ENCODE assay signal across 13 cellular contexts in the genomic region with DNA sequence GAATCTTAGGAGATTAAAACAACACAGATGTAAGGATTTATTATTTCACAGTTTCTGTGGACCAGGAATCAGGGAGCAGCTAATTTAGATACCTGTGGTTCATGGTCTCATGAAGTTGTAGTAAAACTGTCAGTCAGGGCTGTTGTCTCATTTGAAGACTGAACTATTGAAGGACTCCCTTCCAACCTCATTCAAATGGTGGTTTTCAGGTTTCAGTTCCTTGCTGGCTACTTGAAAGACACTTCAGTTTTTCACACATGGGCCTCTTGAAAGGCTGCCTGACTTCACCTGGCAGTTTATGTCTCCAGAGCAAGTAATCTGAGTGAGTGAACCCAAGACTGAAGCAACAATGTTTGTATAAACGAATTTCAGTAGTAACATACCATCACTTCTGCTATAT.
DNase-seq lines count a peak whose midpoint lies in the region; ATAC-seq and TF ChIP-seq lines count a peak whose summit lies in the region.
"Had no signal": no experiment of that assay in that cellular context is flagged by ENCODE, and none has a peak within 500 bp of the region (broad histone marks: within the 10 kb centered on the region; RNA-seq: fewer than 3 reads in every experiment).

No MANE protein-coding gene starts in this region.

- no peaks in the 10 kb centered on the region for H3K4me1 Mint-ChIP-seq in activated CD4-positive, alpha-beta T cell treated with anti-CD3 and anti-CD28 coated beads for 36 hours
- H3K4me1 Mint-ChIP-seq: neural progenitor cell had no signal

- in situ Hi-C loops in GM13976 (cut with MboI; ENCODE audit: low sequenced_read_pairs, unreplicated experiment), result no loop called here

- CTCF ChIA-PET in activated CD4-positive, alpha-beta T cell treated with anti-CD3 and anti-CD28 coated beads for 36 hours (lab: Charles Lee), result no interaction called here

- intact Hi-C loops in activated CD4-positive, alpha-beta T cell treated with anti-CD3 and anti-CD28 coated beads for 36 hours (cut with DNase I, micrococcal nuclease), result no loop called here

- H3K9me3 Mint-ChIP-seq in activated CD4-positive, alpha-beta T cell treated with anti-CD3 and anti-CD28 coated beads for 36 hours (ENCODE audit: low read depth), result peaks cover 6% of the 10 kb centered on the region
- H3K9me3 Mint-ChIP-seq: neural progenitor cell had no signal

- H3K36me3 Mint-ChIP-seq in activated CD4-positive, alpha-beta T cell treated with anti-CD3 and anti-CD28 coated beads for 36 hours (ENCODE audit: low read depth), result no peaks in the 10 kb centered on the region
- H3K36me3 Mint-ChIP-seq: neural progenitor cell had no signal

- H3K4me3 Mint-ChIP-seq in activated CD4-positive, alpha-beta T cell treated with anti-CD3 and anti-CD28 coated beads for 36 hours, result no peak overlapping the region
- H3K4me3 Mint-ChIP-seq: neural progenitor cell had no signal

- no peaks in the 10 kb centered on the region for H3K27me3 Mint-ChIP-seq in activated CD4-positive, alpha-beta T cell treated with anti-CD3 and anti-CD28 coated beads for 36 hours

- ATAC-seq in GM19455 (IDR thresholded peaks at IDR 0.05; ENCODE audit: unreplicated experiment) (peak; percentile 90), HG02840 (IDR thresholded peaks at IDR 0.05; ENCODE audit: low FRiP score, unreplicated experiment) (peak; percentile 93), HG03565 (IDR thresholded peaks at IDR 0.05; ENCODE audit: unreplicated experiment) (peak; percentile 99)
- ATAC-seq in activated CD4-positive, alpha-beta T cell treated with anti-CD3 and anti-CD28 coated beads for 36 hours, result no peak

- DNase-seq in GM13976 (ENCODE audit: low spot score), result peak; percentile 18
- no peak for DNase-seq in amygdala (lab: John Stamatoyannopoulos, UW)
- DNase-seq in activated T-cell treated with anti-CD3 and anti-CD28 coated beads, Interleukin-2, amount 50 U/mL, for 1 hour, result no peak
- DNase-seq in activated CD4-positive, alpha-beta T cell treated with anti-CD3 and anti-CD28 coated beads for 36 hours, result no peak
- DNase-seq in cerebellar cortex (ENCODE audit: low spot score), result no peak
- DNase-seq: GF-D8; NCI-H524 treated with DMSO at 0.1 percent for 48 hours; SK-N-SH; stimulated activated CD8-positive, alpha-beta memory T cell treated with anti-CD3 and anti-CD28 coated beads, Interleukin-4, amount 100 ng/mL, for 48 hours had no signal

- no peak for TF ChIP-seq CTCF in GM13976 (IDR thresholded peaks at IDR 0.05; ENCODE audit: borderline replicate concordance, control extremely low read depth, extremely low read depth, insufficient read depth, missing control alignments)

- POLR2A ChIA-PET in activated CD4-positive, alpha-beta T cell treated with anti-CD3 and anti-CD28 coated beads for 36 hours (lab: Charles Lee), result no interaction called here

- no peak overlapping the region for H3K27ac Mint-ChIP-seq in activated CD4-positive, alpha-beta T cell treated with anti-CD3 and anti-CD28 coated beads for 36 hours
- H3K27ac Mint-ChIP-seq: neural progenitor cell had no signal
